1 cellular context compared by ENCODE assay signal in the genomic region with DNA sequence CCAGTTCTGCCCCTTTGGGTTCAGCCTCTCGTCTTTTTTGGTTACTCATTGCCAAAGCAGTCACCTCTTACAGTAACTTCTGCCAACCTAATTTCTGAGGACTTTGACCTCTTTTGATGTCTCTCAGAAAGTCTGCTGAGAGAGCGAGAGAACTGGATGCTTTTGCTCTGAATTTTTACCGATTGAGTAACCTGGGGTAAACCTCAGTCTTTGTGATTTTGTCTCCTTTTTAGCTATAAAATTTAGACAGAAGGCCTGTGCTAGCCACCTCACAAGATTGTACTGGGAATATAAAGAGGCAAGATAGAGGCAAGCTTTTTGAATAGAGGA.
TF ChIP-seq lines count a peak whose summit lies in the region.

No MANE protein-coding gene starts in this region.

TF ChIP-seq in HepG2, 621 proteins besides CTCF, POLR2A, EP300 and RAD21 (continued from another document and continues in another):
- TF ChIP-seq, protein P1, sequence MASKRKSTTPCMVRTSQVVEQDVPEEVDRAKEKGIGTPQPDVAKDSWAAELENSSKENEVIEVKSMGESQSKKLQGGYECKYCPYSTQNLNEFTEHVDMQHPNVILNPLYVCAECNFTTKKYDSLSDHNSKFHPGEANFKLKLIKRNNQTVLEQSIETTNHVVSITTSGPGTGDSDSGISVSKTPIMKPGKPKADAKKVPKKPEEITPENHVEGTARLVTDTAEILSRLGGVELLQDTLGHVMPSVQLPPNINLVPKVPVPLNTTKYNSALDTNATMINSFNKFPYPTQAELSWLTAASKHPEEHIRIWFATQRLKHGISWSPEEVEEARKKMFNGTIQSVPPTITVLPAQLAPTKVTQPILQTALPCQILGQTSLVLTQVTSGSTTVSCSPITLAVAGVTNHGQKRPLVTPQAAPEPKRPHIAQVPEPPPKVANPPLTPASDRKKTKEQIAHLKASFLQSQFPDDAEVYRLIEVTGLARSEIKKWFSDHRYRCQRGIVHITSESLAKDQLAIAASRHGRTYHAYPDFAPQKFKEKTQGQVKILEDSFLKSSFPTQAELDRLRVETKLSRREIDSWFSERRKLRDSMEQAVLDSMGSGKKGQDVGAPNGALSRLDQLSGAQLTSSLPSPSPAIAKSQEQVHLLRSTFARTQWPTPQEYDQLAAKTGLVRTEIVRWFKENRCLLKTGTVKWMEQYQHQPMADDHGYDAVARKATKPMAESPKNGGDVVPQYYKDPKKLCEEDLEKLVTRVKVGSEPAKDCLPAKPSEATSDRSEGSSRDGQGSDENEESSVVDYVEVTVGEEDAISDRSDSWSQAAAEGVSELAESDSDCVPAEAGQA (IDR thresholded peaks at IDR 0.05; ENCODE audit: low read depth): no peak
- TF ChIP-seq, protein P1 (CRISPR knock-in tag; IDR thresholded peaks at IDR 0.05; ENCODE audit: borderline replicate concordance): no peak
- TF ChIP-seq ZBTB38 (CRISPR knock-in tag; IDR thresholded peaks at IDR 0.05) (no peak), ZNF460 (CRISPR knock-in tag; IDR thresholded peaks at IDR 0.05; ENCODE audit: borderline replicate concordance) (no peak), SNAPC2 (CRISPR knock-in tag; IDR thresholded peaks at IDR 0.05) (no peak), SPEN (CRISPR knock-in tag; IDR thresholded peaks at IDR 0.05; ENCODE audit: low read depth) (no peak), ZKSCAN1 (IDR thresholded peaks at IDR 0.05; ENCODE audit: low read length) (no peak), ZNF335 (CRISPR knock-in tag; IDR thresholded peaks at IDR 0.05) (0 out of 2 replicates have a peak, but pooled peaks have one; percentile 26), TAF1 (CRISPR knock-in tag; IDR thresholded peaks at IDR 0.05) (no peak), ZMYM4 (CRISPR knock-in tag; IDR thresholded peaks at IDR 0.05) (peak; percentile 76), FIP1L1 (IDR thresholded peaks at IDR 0.05; ENCODE audit: borderline replicate concordance, insufficient read depth, low read depth, low read length) (no peak), FLYWCH1 (CRISPR knock-in tag; IDR thresholded peaks at IDR 0.05) (no peak), STAT5B (CRISPR knock-in tag; IDR thresholded peaks at IDR 0.05) (no peak), SIX4 (CRISPR knock-in tag; IDR thresholded peaks at IDR 0.05) (no peak), ZNF317 (CRISPR knock-in tag; IDR thresholded peaks at IDR 0.05) (peak; percentile 74; the same call in 1 of the 2 replicates), HNRNPUL1 (IDR thresholded peaks at IDR 0.05; ENCODE audit: low read depth, low read length) (peak; percentile 50; the same call in 1 of the 2 replicates), TBX3 (IDR thresholded peaks at IDR 0.05; ENCODE audit: borderline replicate concordance) (no peak), ETV6 (CRISPR knock-in tag; conservative IDR thresholded peaks at IDR 0.05) (no peak), ZKSCAN8 (CRISPR knock-in tag; IDR thresholded peaks at IDR 0.05; ENCODE audit: borderline replicate concordance) (peak; percentile 75), THAP11 (CRISPR knock-in tag; IDR thresholded peaks at IDR 0.05) (peak; percentile 60; the same call in 1 of the 2 replicates), FOXO1 (CRISPR knock-in tag; IDR thresholded peaks at IDR 0.05) (peak; percentile 71; the same call in 1 of the 2 replicates), CEBPB (IDR thresholded peaks at IDR 0.05; ENCODE audit: borderline replicate concordance, low read depth, low read length) (peak; percentile 81), U2AF2 (IDR thresholded peaks at IDR 0.05; ENCODE audit: low read depth, low read length) (no peak), ZNF138 (CRISPR knock-in tag; IDR thresholded peaks at IDR 0.05; ENCODE audit: low read depth) (no peak), CHD4 (IDR thresholded peaks at IDR 0.05; ENCODE audit: borderline replicate concordance, low read length) (no peak; the same call in 1 of the 2 replicates), ZNF737 (CRISPR knock-in tag; IDR thresholded peaks at IDR 0.05; ENCODE audit: borderline replicate concordance) (no peak), ZNF256 (CRISPR knock-in tag; conservative IDR thresholded peaks at IDR 0.05) (no peak), ZFX (CRISPR knock-in tag; IDR thresholded peaks at IDR 0.05; ENCODE audit: low read depth) (peak; percentile 25; the same call in 1 of the 2 replicates), HDAC2 (CRISPR knock-in tag; IDR thresholded peaks at IDR 0.05) (peak; percentile 82), GTF3A (CRISPR knock-in tag; conservative IDR thresholded peaks at IDR 0.05) (0 out of 2 replicates have a peak, but pooled peaks have one; percentile 41), ZNF839 (CRISPR knock-in tag; IDR thresholded peaks at IDR 0.05; ENCODE audit: borderline replicate concordance) (no peak), RFX1 (IDR thresholded peaks at IDR 0.05) (no peak), SALL1 (CRISPR knock-in tag; IDR thresholded peaks at IDR 0.05) (peak; percentile 75; the same call in 1 of the 2 replicates), ELF4 (CRISPR knock-in tag; IDR thresholded peaks at IDR 0.05; ENCODE audit: borderline replicate concordance) (no peak), CBFB (CRISPR knock-in tag; IDR thresholded peaks at IDR 0.05) (peak; percentile 28; the same call in 1 of the 2 replicates), HES4 (CRISPR knock-in tag; IDR thresholded peaks at IDR 0.05; ENCODE audit: borderline replicate concordance) (no peak), NR2F6 (IDR thresholded peaks at IDR 0.05) (peak; percentile 79), NR2F6 (CRISPR knock-in tag; IDR thresholded peaks at IDR 0.05) (peak; percentile 87), MIXL1 (CRISPR knock-in tag; IDR thresholded peaks at IDR 0.05) (peak; percentile 87), MEF2D (CRISPR knock-in tag; IDR thresholded peaks at IDR 0.05) (peak; percentile 58; the same call in 1 of the 2 replicates), ZSCAN9 (CRISPR knock-in tag; IDR thresholded peaks at IDR 0.05; ENCODE audit: borderline replicate concordance) (peak; percentile 74; the same call in 1 of the 2 replicates), ELF3 (CRISPR knock-in tag; IDR thresholded peaks at IDR 0.05) (peak; percentile 87), ZEB1 (IDR thresholded peaks at IDR 0.05; ENCODE audit: insufficient replicate concordance, low read depth) (peak; percentile 68), ZNF552 (CRISPR knock-in tag; IDR thresholded peaks at IDR 0.05; ENCODE audit: borderline replicate concordance) (no peak), XBP1 (CRISPR knock-in tag; IDR thresholded peaks at IDR 0.05) (no peak), HMG20B (CRISPR knock-in tag; conservative IDR thresholded peaks at IDR 0.05) (peak; percentile 75; the same call in 1 of the 2 replicates), NCOA1 (CRISPR knock-in tag; IDR thresholded peaks at IDR 0.05) (no peak)
- TF ChIP-seq, protein P2, sequence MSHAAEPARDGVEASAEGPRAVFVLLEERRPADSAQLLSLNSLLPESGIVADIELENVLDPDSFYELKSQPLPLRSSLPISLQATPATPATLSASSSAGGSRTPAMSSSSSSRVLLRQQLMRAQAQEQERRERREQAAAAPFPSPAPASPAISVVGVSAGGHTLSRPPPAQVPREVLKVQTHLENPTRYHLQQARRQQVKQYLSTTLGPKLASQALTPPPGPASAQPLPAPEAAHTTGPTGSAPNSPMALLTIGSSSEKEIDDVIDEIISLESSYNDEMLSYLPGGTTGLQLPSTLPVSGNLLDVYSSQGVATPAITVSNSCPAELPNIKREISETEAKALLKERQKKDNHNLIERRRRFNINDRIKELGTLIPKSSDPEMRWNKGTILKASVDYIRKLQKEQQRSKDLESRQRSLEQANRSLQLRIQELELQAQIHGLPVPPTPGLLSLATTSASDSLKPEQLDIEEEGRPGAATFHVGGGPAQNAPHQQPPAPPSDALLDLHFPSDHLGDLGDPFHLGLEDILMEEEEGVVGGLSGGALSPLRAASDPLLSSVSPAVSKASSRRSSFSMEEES (CRISPR knock-in tag; IDR thresholded peaks at IDR 0.05): peak; percentile 75
- TF ChIP-seq, protein P3, sequence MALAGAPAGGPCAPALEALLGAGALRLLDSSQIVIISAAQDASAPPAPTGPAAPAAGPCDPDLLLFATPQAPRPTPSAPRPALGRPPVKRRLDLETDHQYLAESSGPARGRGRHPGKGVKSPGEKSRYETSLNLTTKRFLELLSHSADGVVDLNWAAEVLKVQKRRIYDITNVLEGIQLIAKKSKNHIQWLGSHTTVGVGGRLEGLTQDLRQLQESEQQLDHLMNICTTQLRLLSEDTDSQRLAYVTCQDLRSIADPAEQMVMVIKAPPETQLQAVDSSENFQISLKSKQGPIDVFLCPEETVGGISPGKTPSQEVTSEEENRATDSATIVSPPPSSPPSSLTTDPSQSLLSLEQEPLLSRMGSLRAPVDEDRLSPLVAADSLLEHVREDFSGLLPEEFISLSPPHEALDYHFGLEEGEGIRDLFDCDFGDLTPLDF (CRISPR knock-in tag; IDR thresholded peaks at IDR 0.05): no peak
- TF ChIP-seq, protein P4, sequence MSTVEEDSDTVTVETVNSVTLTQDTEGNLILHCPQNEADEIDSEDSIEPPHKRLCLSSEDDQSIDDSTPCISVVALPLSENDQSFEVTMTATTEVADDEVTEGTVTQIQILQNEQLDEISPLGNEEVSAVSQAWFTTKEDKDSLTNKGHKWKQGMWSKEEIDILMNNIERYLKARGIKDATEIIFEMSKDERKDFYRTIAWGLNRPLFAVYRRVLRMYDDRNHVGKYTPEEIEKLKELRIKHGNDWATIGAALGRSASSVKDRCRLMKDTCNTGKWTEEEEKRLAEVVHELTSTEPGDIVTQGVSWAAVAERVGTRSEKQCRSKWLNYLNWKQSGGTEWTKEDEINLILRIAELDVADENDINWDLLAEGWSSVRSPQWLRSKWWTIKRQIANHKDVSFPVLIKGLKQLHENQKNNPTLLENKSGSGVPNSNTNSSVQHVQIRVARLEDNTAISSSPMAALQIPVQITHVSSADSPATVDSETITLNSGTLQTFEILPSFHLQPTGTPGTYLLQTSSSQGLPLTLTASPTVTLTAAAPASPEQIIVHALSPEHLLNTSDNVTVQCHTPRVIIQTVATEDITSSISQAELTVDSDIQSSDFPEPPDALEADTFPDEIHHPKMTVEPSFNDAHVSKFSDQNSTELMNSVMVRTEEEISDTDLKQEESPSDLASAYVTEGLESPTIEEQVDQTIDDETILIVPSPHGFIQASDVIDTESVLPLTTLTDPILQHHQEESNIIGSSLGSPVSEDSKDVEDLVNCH (CRISPR knock-in tag; IDR thresholded peaks at IDR 0.05): no peak
- TF ChIP-seq, protein P5, sequence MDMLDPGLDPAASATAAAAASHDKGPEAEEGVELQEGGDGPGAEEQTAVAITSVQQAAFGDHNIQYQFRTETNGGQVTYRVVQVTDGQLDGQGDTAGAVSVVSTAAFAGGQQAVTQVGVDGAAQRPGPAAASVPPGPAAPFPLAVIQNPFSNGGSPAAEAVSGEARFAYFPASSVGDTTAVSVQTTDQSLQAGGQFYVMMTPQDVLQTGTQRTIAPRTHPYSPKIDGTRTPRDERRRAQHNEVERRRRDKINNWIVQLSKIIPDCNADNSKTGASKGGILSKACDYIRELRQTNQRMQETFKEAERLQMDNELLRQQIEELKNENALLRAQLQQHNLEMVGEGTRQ (IDR thresholded peaks at IDR 0.05; ENCODE audit: low read depth, low read length): no peak
- TF ChIP-seq, protein P5 (CRISPR knock-in tag; IDR thresholded peaks at IDR 0.05; ENCODE audit: borderline replicate concordance): no peak
- TF ChIP-seq, protein P6, sequence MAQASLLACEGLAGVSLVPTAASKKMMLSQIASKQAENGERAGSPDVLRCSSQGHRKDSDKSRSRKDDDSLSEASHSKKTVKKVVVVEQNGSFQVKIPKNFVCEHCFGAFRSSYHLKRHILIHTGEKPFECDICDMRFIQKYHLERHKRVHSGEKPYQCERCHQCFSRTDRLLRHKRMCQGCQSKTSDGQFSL (CRISPR knock-in tag; IDR thresholded peaks at IDR 0.05): no peak
- TF ChIP-seq, protein P7, sequence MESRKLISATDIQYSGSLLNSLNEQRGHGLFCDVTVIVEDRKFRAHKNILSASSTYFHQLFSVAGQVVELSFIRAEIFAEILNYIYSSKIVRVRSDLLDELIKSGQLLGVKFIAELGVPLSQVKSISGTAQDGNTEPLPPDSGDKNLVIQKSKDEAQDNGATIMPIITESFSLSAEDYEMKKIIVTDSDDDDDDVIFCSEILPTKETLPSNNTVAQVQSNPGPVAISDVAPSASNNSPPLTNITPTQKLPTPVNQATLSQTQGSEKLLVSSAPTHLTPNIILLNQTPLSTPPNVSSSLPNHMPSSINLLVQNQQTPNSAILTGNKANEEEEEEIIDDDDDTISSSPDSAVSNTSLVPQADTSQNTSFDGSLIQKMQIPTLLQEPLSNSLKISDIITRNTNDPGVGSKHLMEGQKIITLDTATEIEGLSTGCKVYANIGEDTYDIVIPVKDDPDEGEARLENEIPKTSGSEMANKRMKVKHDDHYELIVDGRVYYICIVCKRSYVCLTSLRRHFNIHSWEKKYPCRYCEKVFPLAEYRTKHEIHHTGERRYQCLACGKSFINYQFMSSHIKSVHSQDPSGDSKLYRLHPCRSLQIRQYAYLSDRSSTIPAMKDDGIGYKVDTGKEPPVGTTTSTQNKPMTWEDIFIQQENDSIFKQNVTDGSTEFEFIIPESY (CRISPR knock-in tag; IDR thresholded peaks at IDR 0.05): no peak
- TF ChIP-seq, protein P8, sequence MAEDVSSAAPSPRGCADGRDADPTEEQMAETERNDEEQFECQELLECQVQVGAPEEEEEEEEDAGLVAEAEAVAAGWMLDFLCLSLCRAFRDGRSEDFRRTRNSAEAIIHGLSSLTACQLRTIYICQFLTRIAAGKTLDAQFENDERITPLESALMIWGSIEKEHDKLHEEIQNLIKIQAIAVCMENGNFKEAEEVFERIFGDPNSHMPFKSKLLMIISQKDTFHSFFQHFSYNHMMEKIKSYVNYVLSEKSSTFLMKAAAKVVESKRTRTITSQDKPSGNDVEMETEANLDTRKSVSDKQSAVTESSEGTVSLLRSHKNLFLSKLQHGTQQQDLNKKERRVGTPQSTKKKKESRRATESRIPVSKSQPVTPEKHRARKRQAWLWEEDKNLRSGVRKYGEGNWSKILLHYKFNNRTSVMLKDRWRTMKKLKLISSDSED (CRISPR knock-in tag; IDR thresholded peaks at IDR 0.05): no peak
